In the genomic region with DNA sequence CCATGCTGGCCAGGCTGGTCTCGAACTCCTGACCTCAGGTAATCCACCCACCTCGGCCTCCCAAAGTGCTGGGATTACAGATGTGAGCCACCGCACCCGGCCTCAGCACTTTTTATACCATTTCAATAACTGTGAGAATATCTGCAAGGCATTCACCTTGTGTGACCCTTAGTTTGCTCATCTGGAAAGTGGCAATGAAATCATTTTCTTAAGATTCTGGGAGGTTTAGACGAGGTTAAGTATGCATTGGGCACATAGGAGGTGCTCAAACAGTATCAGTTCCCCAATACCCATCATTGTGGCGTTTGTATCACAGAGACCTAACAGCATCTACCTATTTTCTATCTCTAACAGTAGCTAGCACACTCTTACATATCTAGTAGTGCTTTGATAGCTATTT, we compare ENCODE assay signal across 18 cellular contexts.
"Had no signal": no experiment of that assay in that cellular context is flagged by ENCODE, and none has a peak within 500 bp of the region (broad histone marks: within the 10 kb centered on the region; RNA-seq: fewer than 3 reads in every experiment).

No MANE protein-coding gene starts in this region.

- DNase-seq: effector memory CD8-positive, alpha-beta T cell; esophagus squamous epithelium; kidney; left cardiac atrium; left ventricle myocardium inferior; lower lobe of right lung; natural killer cell; posterior cingulate gyrus; sigmoid colon; stimulated activated CD4-positive, alpha-beta T cell treated with anti-CD3 and anti-CD28 coated beads, Interleukin-2, amount 100 ng/mL, for 24 hours; stimulated activated CD4-positive, alpha-beta T cell treated with anti-CD3 and anti-CD28 coated beads, Interleukin-4, amount 100 ng/mL, for 4 hours; stimulated activated naive CD4-positive, alpha-beta T cell; stomach; substantia nigra; transverse colon had no signal

- ATAC-seq: effector memory CD8-positive, alpha-beta T cell; left cardiac atrium; lower lobe of right lung; natural killer cell had no signal

- H3K4me1 ChIP-seq: esophagus squamous epithelium, left ventricle myocardium inferior, lower lobe of right lung, sigmoid colon, stomach, transverse colon had no signal

- H3K9me3 ChIP-seq: esophagus squamous epithelium, left ventricle myocardium inferior, lower lobe of right lung, sigmoid colon, stomach, thoracic aorta, transverse colon had no signal

- H3K27me3 ChIP-seq: esophagus squamous epithelium, sigmoid colon, stomach, transverse colon had no signal

- H3K36me3 ChIP-seq: esophagus squamous epithelium, left ventricle myocardium inferior, lower lobe of right lung, sigmoid colon, stomach, thoracic aorta, transverse colon had no signal

- FAIRE-seq: kidney had no signal

- H3K4me3 ChIP-seq: esophagus squamous epithelium, left ventricle myocardium inferior, lower lobe of right lung, sigmoid colon, skin epidermis, stomach, thoracic aorta, transverse colon had no signal

- H3K27ac ChIP-seq: epithelial cell of prostate, esophagus squamous epithelium, left ventricle myocardium inferior, lower lobe of right lung, sigmoid colon, skin epidermis, stomach, thoracic aorta, transverse colon had no signal
